18 cellular contexts compared by ENCODE assay signal in genomic region chr2:14551069-14551468, GRCh38.
DNase-seq lines count a peak whose midpoint lies in the region; ATAC-seq and TF ChIP-seq lines count a peak whose summit lies in the region.
"Had no signal": no experiment of that assay in that cellular context is flagged by ENCODE, and none has a peak within 500 bp of the region (broad histone marks: within the 10 kb centered on the region; RNA-seq: fewer than 3 reads in every experiment).

No MANE protein-coding gene starts in this region.

- WGBS in esophagus muscularis mucosa, result 86% methylated on average over 3 of the region's 3 CpGs

- no peak for DNase-seq in Right ventricle myocardium superior
- no peak for DNase-seq in left ventricle myocardium inferior
- DNase-seq in left ventricle myocardium superior, result no peak
- no peak for DNase-seq in cardiac septum (ENCODE audit: low spot score)
- DNase-seq in esophagus muscularis mucosa (ENCODE audit: extremely low spot score), result peak; percentile 50
- no peak for DNase-seq in CD1c-positive myeloid dendritic cell (ENCODE audit: extremely low spot score)
- DNase-seq: 8988T; ACHN; BE2C; C1 segment of cervical spinal cord; Caco-2; Calu3; CD4-positive, alpha-beta T cell; CD8-positive, alpha-beta T cell; DMS79 treated with DMSO at 0.1 percent for 48 hours; GF-D8 had no signal

- peak; percentile 84 for ATAC-seq in Right ventricle myocardium superior (ENCODE audit: poor library complexity)
- peak; percentile 73 for ATAC-seq in left ventricle myocardium superior
- ATAC-seq in HG03045 (IDR thresholded peaks at IDR 0.05; ENCODE audit: unreplicated experiment), result no peak
- ATAC-seq: CD8-positive, alpha-beta T cell had no signal

- no peak for TF ChIP-seq POLR2A in esophagus muscularis mucosa (IDR thresholded peaks at IDR 0.05; ENCODE audit: low read depth)

- H3K27ac ChIP-seq in left ventricle myocardium inferior (replicated peaks), result no peak overlapping the region
- no peak overlapping the region for H3K27ac ChIP-seq in esophagus muscularis mucosa (replicated peaks in 1 of 4)
- H3K27ac ChIP-seq: BLaER1 had no signal

- H3K4me1 ChIP-seq in left ventricle myocardium inferior, result peaks cover 8% of the 10 kb centered on the region
- no peaks in the 10 kb centered on the region for H3K4me1 ChIP-seq in esophagus muscularis mucosa
- H3K4me1 ChIP-seq: BE2C, BLaER1, Caco-2 had no signal

- H3K9me3 ChIP-seq in left ventricle myocardium inferior (replicated peaks) (no peaks in the 10 kb centered on the region), esophagus muscularis mucosa (no peaks in the 10 kb centered on the region)
- H3K9me3 ChIP-seq: BE2C, BLaER1, Caco-2 had no signal

- TF ChIP-seq EP300 in esophagus muscularis mucosa (IDR thresholded peaks at IDR 0.05), result no peak

- TF ChIP-seq CTCF in left ventricle myocardium inferior (IDR thresholded peaks at IDR 0.05; ENCODE audit: borderline replicate concordance) (no peak), esophagus muscularis mucosa (IDR thresholded peaks at IDR 0.05) (no peak)

- peaks cover 3% of the 10 kb centered on the region for H3K27me3 ChIP-seq in left ventricle myocardium inferior (ENCODE audit: low read depth)
- H3K27me3 ChIP-seq in esophagus muscularis mucosa, result no peaks in the 10 kb centered on the region
- H3K27me3 ChIP-seq: BLaER1 had no signal

- intact Hi-C loops in Right ventricle myocardium superior (cut with DNase I) (no loop called here), left ventricle myocardium inferior (cut with micrococcal nuclease) (no loop called here), left ventricle myocardium superior (cut with micrococcal nuclease) (no loop called here), cardiac septum (cut with DNase I) (no loop called here), esophagus muscularis mucosa (cut with DNase I) (no loop called here)

- H3K36me3 ChIP-seq in left ventricle myocardium inferior (no peaks in the 10 kb centered on the region), esophagus muscularis mucosa (no peaks in the 10 kb centered on the region)
- H3K36me3 ChIP-seq: BE2C, BLaER1 had no signal

- H3K4me3 ChIP-seq in left ventricle myocardium inferior, result no peak overlapping the region
- no peak overlapping the region for H3K4me3 ChIP-seq in esophagus muscularis mucosa
- H3K4me3 ChIP-seq: BLaER1 had no signal
